In genomic region chr14:51401756-51402155, GRCh38 we compare ENCODE assay signal across 21 cellular contexts.
A peak's percentile ranks its signal among the peaks of the same experiment; 100 is the strongest.
DNase-seq lines count a peak whose midpoint lies in the region; TF ChIP-seq lines count a peak whose summit lies in the region.
"Had no signal": no experiment of that assay in that cellular context is flagged by ENCODE, and none has a peak within 500 bp of the region (broad histone marks: within the 10 kb centered on the region; RNA-seq: fewer than 3 reads in every experiment).

No MANE protein-coding gene starts in this region.

- no peaks in the 10 kb centered on the region for H3K9me3 Mint-ChIP-seq in activated CD4-positive, alpha-beta T cell treated with anti-CD3 and anti-CD28 coated beads, Interleukin-2, amount 10 ng/mL, durations not matched to agents 24 days and 14 days
- H3K9me3 Mint-ChIP-seq: activated T-helper 1 cell treated with anti-CD3 and anti-CD28 coated beads, Interleukin-12 subunit alpha, Interleukin-12 subunit beta, Interleukin-2, Interleukin-4 antibody, amounts not matched to agents 30 ng/mL and 10 ng/mL and 1 ng/mL, durations not matched to agents 14 hours and 24 hours and 36 hours had no signal

- H3K4me1 ChIP-seq in left ventricle myocardium inferior (peaks cover 25% of the 10 kb centered on the region), rectal smooth muscle tissue (ENCODE audit: control insufficient read depth, insufficient read depth, low read length) (peaks cover 8% of the 10 kb centered on the region), transverse colon (peaks cover 0 to 10% (median 3%) of the 10 kb centered on the region in 4 donors)

- no peaks in the 10 kb centered on the region for H3K9me3 ChIP-seq in left ventricle myocardium inferior (replicated peaks)
- no peaks in the 10 kb centered on the region for H3K9me3 ChIP-seq in transverse colon
- H3K9me3 ChIP-seq: psoas muscle had no signal

- no peak overlapping the region for H3K27ac Mint-ChIP-seq in activated CD4-positive, alpha-beta T cell treated with anti-CD3 and anti-CD28 coated beads, Interleukin-2, amount 10 ng/mL, durations not matched to agents 24 days and 14 days
- H3K27ac Mint-ChIP-seq: activated CD4-positive, alpha-beta T cell treated with anti-CD3 and anti-CD28 coated beads for 36 hours; activated naive CD8-positive, alpha-beta T cell; activated T-helper 1 cell treated with anti-CD3 and anti-CD28 coated beads, Interleukin-12 subunit alpha, Interleukin-12 subunit beta, Interleukin-2, Interleukin-4 antibody, amounts not matched to agents 30 ng/mL and 10 ng/mL and 1 ng/mL, durations not matched to agents 14 hours and 24 hours and 36 hours; CD4-positive, alpha-beta memory T cell had no signal

- H3K4me3 ChIP-seq in left ventricle myocardium inferior (no peak overlapping the region), rectal smooth muscle tissue (ENCODE audit: low read length) (no peak overlapping the region), transverse colon (no peak overlapping the region)
- H3K4me3 ChIP-seq: psoas muscle had no signal

- H3K27ac ChIP-seq in caudate nucleus (ENCODE audit: low read depth, low read length) (peak overlapping the region; percentile 69), left ventricle myocardium inferior (replicated peaks) (peak overlapping the region; percentile 63), rectal smooth muscle tissue (ENCODE audit: low read depth, low read length) (peak overlapping the region; percentile 62), transverse colon (peak overlapping the region; percentile 1 to 63 (median 37))
- H3K27ac ChIP-seq: brain microvascular endothelial cell, psoas muscle, RWPE1 had no signal

- H3K27me3 ChIP-seq in left ventricle myocardium inferior (ENCODE audit: low read depth): no peaks in the 10 kb centered on the region
- no peaks in the 10 kb centered on the region for H3K27me3 ChIP-seq in rectal smooth muscle tissue (ENCODE audit: control insufficient read depth, insufficient read depth, low read length)
- H3K27me3 ChIP-seq in transverse colon: no peaks in the 10 kb centered on the region
- H3K27me3 ChIP-seq: brain microvascular endothelial cell had no signal

- TF ChIP-seq CTCF in left ventricle myocardium inferior (IDR thresholded peaks at IDR 0.05; ENCODE audit: borderline replicate concordance) (no peak), transverse colon (IDR thresholded peaks at IDR 0.05) (no peak)

- H3K36me3 ChIP-seq in left ventricle myocardium inferior (no peaks in the 10 kb centered on the region), rectal smooth muscle tissue (ENCODE audit: control insufficient read depth, insufficient read depth, low read length) (no peaks in the 10 kb centered on the region), transverse colon (no peaks in the 10 kb centered on the region)
- H3K36me3 ChIP-seq: brain microvascular endothelial cell had no signal

- H3K27me3 Mint-ChIP-seq in activated CD4-positive, alpha-beta T cell treated with anti-CD3 and anti-CD28 coated beads, Interleukin-2, amount 10 ng/mL, durations not matched to agents 24 days and 14 days: peaks cover 23% of the 10 kb centered on the region

- intact Hi-C loops in left ventricle myocardium inferior (cut with micrococcal nuclease) (no loop called here), transverse colon (cut with DNase I; ENCODE audit: low total_unique reads) (no loop called here)
- intact Hi-C loops in activated CD4-positive, alpha-beta T cell treated with anti-CD3 and anti-CD28 coated beads, Interleukin-2, amount 10 ng/mL, durations not matched to agents 24 days and 14 days (cut with micrococcal nuclease): no loop called here

- 18 to 51% methylated on average over 2 of the region's 2 CpGs for WGBS in transverse colon (ENCODE audit: low coverage in 1 of 2), 2 donors

- H3K36me3 Mint-ChIP-seq in activated CD4-positive, alpha-beta T cell treated with anti-CD3 and anti-CD28 coated beads, Interleukin-2, amount 10 ng/mL, durations not matched to agents 24 days and 14 days (ENCODE audit: low read depth): no peaks in the 10 kb centered on the region
- H3K36me3 Mint-ChIP-seq: activated naive CD8-positive, alpha-beta T cell; CD4-positive, alpha-beta memory T cell had no signal

- DNase-seq in caudate nucleus (lab: John Stamatoyannopoulos, UW) (no peak), left ventricle myocardium inferior (peak; percentile 45), transverse colon (no peak), NCI-H2171 (lab: John Stamatoyannopoulos, UW) (no peak), ureter (ENCODE audit: low spot score) (no peak)
- no peak for DNase-seq in activated CD4-positive, alpha-beta T cell treated with anti-CD3 and anti-CD28 coated beads, Interleukin-2, amount 10 ng/mL, durations not matched to agents 24 days and 14 days
- DNase-seq: activated CD4-positive, alpha-beta T cell treated with anti-CD3 and anti-CD28 coated beads for 36 hours; brain microvascular endothelial cell; CD4-positive, alpha-beta memory T cell; foreskin melanocyte; GOT3; MM.1S; NCI-H1436 treated with DMSO at 0.1 percent for 48 hours; NCI-H2171 treated with DMSO at 0.1 percent for 48 hours; NCI-H526 treated with DMSO at 0.1 percent for 48 hours; stimulated activated CD8-positive, alpha-beta memory T cell treated with anti-CD3 and anti-CD28 coated beads, Interleukin-4, amount 100 ng/mL, for 48 hours had no signal

- TF ChIP-seq POLR2A in transverse colon (IDR thresholded peaks at IDR 0.05): no peak

- no peak for TF ChIP-seq EP300 in transverse colon (IDR thresholded peaks at IDR 0.05; ENCODE audit: low read depth)

- H3K4me3 Mint-ChIP-seq in activated CD4-positive, alpha-beta T cell treated with anti-CD3 and anti-CD28 coated beads, Interleukin-2, amount 10 ng/mL, durations not matched to agents 24 days and 14 days: no peak overlapping the region
- H3K4me3 Mint-ChIP-seq: activated CD4-positive, alpha-beta T cell treated with anti-CD3 and anti-CD28 coated beads for 36 hours; activated naive CD8-positive, alpha-beta T cell; activated T-helper 1 cell treated with anti-CD3 and anti-CD28 coated beads, Interleukin-12 subunit alpha, Interleukin-12 subunit beta, Interleukin-2, Interleukin-4 antibody, amounts not matched to agents 30 ng/mL and 10 ng/mL and 1 ng/mL, durations not matched to agents 14 hours and 24 hours and 36 hours; CD4-positive, alpha-beta memory T cell had no signal

- in situ Hi-C loops in transverse colon (cut with MboI; ENCODE audit: low pct_ligation_motif_present in 1 of 4, low pct_unique_long_range_greater_than_20kb in 1 of 4, low sequenced_read_pairs in 3 of 4): no loop called here

- H3K9ac ChIP-seq in rectal smooth muscle tissue (ENCODE audit: low read length): no peak overlapping the region

- H3K4me1 Mint-ChIP-seq in activated CD4-positive, alpha-beta T cell treated with anti-CD3 and anti-CD28 coated beads, Interleukin-2, amount 10 ng/mL, durations not matched to agents 24 days and 14 days: no peaks in the 10 kb centered on the region
- H3K4me1 Mint-ChIP-seq: activated CD4-positive, alpha-beta T cell treated with anti-CD3 and anti-CD28 coated beads for 36 hours; CD4-positive, alpha-beta memory T cell had no signal
